Comparison of ENCODE assay signal across 10 cellular contexts in the genomic region with DNA sequence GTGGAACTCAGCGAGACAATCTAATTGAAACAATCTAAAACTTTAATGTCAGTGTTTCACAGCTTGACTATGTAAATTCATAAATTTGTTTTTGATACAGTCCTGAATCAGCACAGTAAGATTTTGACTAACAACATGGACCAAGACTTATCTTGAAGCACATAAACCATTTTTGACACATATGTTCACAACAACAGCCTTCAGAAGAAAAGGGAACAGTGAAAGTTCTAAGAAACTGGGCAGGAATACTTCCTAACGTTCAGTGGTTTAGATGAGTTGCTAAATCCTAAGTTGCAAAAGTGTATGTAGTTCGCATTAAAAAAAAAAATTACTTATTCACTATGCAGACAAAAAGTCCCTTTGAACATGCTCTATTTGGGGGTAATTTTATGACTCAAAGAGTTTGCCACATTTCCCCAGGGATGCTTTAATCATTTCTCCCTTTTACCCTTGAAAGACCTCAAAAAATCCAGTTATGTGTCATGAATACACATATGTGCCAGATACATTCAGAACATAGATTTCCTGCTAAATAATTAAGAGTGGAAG.
DNase-seq lines count a peak whose midpoint lies in the region; ATAC-seq and TF ChIP-seq lines count a peak whose summit lies in the region.
"Had no signal": no experiment of that assay in that cellular context is flagged by ENCODE, and none has a peak within 500 bp of the region (broad histone marks: within the 10 kb centered on the region; RNA-seq: fewer than 3 reads in every experiment).

No MANE protein-coding gene starts in this region.

- no peak overlapping the region for H3K4me3 ChIP-seq in suprapubic skin

- no peak for TF ChIP-seq POLR2A in suprapubic skin (IDR thresholded peaks at IDR 0.05)

- DNase-seq in activated T-cell treated with anti-CD3 and anti-CD28 coated beads, Interleukin-2, amount 50 U/mL, for 24 hours = no peak
- no peak for DNase-seq in activated T-cell treated with anti-CD3 and anti-CD28 coated beads, Interleukin-2, amount 50 U/mL, for 48 hours
- peak; percentile 98 for DNase-seq in MV-4-11 (lab: John Stamatoyannopoulos, UW)
- no peak for DNase-seq in stimulated activated naive CD8-positive, alpha-beta T cell treated with anti-CD3 and anti-CD28 coated beads, Interleukin-15, Interleukin-2, amounts not matched to agents 100 U/mL and 50 U/mL, for 24 hours
- no peak for DNase-seq in suprapubic skin (ENCODE audit: low spot score in 2 of 2)
- no peak for DNase-seq in DMS53 treated with DMSO at 0.1 percent for 48 hours (lab: John Stamatoyannopoulos, UW; ENCODE audit: unreplicated experiment)
- DNase-seq in dermis blood vessel endothelial cell = no peak
- DNase-seq: GOT3, NCI-H510A had no signal

- no peak for TF ChIP-seq CTCF in suprapubic skin (IDR thresholded peaks at IDR 0.05)

- peak overlapping the region; percentile 70 for H3K4me3 Mint-ChIP-seq in activated T-cell treated with anti-CD3 and anti-CD28 coated beads, Interleukin-2, amount 50 U/mL, for 24 hours

- peak overlapping the region; percentile 94 for H3K27ac Mint-ChIP-seq in activated T-cell treated with anti-CD3 and anti-CD28 coated beads, Interleukin-2, amount 50 U/mL, for 24 hours

- peaks cover 79% of the 10 kb centered on the region for H3K4me1 Mint-ChIP-seq in activated T-cell treated with anti-CD3 and anti-CD28 coated beads, Interleukin-2, amount 50 U/mL, for 24 hours (ENCODE audit: low read depth)

- ATAC-seq in HG02763 (IDR thresholded peaks at IDR 0.05; ENCODE audit: unreplicated experiment) = peak; percentile 59
- peak; percentile 76 for ATAC-seq in stimulated activated naive CD8-positive, alpha-beta T cell treated with anti-CD3 and anti-CD28 coated beads, Interleukin-15, Interleukin-2, amounts not matched to agents 100 U/mL and 50 U/mL, for 24 hours

- WGBS in suprapubic skin = 50% methylated on average over 3 of the region's 3 CpGs

- no peak overlapping the region for H3K27ac ChIP-seq in suprapubic skin

- H3K36me3 ChIP-seq in suprapubic skin = no peaks in the 10 kb centered on the region

- H3K27me3 ChIP-seq in suprapubic skin = no peaks in the 10 kb centered on the region

- H3K9me3 Mint-ChIP-seq in activated T-cell treated with anti-CD3 and anti-CD28 coated beads, Interleukin-2, amount 50 U/mL, for 24 hours = peaks cover 28% of the 10 kb centered on the region

- TF ChIP-seq EP300 in suprapubic skin (IDR thresholded peaks at IDR 0.05) = no peak

- H3K4me1 ChIP-seq in suprapubic skin = no peaks in the 10 kb centered on the region

- no peaks in the 10 kb centered on the region for H3K9me3 ChIP-seq in suprapubic skin

- H3K36me3 Mint-ChIP-seq in activated T-cell treated with anti-CD3 and anti-CD28 coated beads, Interleukin-2, amount 50 U/mL, for 24 hours (ENCODE audit: low read depth) = peaks cover 92% of the 10 kb centered on the region

- H3K27me3 Mint-ChIP-seq in activated T-cell treated with anti-CD3 and anti-CD28 coated beads, Interleukin-2, amount 50 U/mL, for 24 hours = no peaks in the 10 kb centered on the region
